1 cellular context compared by ENCODE assay signal in the genomic region with DNA sequence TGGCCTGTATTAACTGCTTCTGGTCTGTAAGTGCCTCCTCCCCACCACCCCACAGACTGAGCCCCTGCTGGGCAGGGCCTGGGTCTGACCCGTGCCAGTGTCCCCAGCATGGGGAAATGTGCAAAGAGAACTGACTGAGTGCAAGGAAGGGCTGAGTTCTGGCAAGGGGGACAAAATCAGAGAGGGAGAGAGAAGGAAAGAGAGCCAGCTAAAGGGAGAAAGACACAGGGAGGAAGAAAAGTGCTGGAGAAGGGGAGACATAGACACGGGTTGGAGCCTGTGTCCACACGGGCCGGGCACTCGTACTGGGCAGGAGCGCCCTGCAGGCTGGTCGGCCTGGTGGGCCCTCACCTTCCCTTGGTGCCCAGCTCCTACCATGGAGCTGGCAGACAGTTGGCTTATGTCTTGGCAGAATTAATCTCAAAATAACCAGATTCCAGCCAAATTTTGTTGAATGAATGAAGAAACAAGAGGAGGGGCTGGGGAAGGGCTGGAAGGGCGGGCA.
TF ChIP-seq lines count a peak whose summit lies in the region.

No MANE protein-coding gene starts in this region.

TF ChIP-seq in GM23338, 12 proteins besides CTCF, POLR2A, EP300 and RAD21:
- TF ChIP-seq ZNF331 (CRISPR knock-in tag; IDR thresholded peaks at IDR 0.05; ENCODE audit: low read depth) (no peak), EZH2 (IDR thresholded peaks at IDR 0.05; ENCODE audit: low read depth, unreplicated experiment) (no peak), EZH2phosphoT487 (IDR thresholded peaks at IDR 0.05; ENCODE audit: unreplicated experiment) (no peak), POLR2AphosphoS5 (IDR thresholded peaks at IDR 0.05; ENCODE audit: low read depth) (no peak), NANOG (IDR thresholded peaks at IDR 0.05; ENCODE audit: borderline replicate concordance) (no peak), ZNF114 (CRISPR knock-in tag; IDR thresholded peaks at IDR 0.05) (no peak), CREB1 (CRISPR knock-in tag; IDR thresholded peaks at IDR 0.05; ENCODE audit: low read depth) (no peak), JUNB (IDR thresholded peaks at IDR 0.05; ENCODE audit: unreplicated experiment) (no peak), STAT1 (IDR thresholded peaks at IDR 0.05; ENCODE audit: unreplicated experiment) (no peak)
- TF ChIP-seq, protein P1, sequence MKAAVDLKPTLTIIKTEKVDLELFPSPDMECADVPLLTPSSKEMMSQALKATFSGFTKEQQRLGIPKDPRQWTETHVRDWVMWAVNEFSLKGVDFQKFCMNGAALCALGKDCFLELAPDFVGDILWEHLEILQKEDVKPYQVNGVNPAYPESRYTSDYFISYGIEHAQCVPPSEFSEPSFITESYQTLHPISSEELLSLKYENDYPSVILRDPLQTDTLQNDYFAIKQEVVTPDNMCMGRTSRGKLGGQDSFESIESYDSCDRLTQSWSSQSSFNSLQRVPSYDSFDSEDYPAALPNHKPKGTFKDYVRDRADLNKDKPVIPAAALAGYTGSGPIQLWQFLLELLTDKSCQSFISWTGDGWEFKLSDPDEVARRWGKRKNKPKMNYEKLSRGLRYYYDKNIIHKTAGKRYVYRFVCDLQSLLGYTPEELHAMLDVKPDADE (IDR thresholded peaks at IDR 0.05) = no peak
- TF ChIP-seq, protein P2, sequence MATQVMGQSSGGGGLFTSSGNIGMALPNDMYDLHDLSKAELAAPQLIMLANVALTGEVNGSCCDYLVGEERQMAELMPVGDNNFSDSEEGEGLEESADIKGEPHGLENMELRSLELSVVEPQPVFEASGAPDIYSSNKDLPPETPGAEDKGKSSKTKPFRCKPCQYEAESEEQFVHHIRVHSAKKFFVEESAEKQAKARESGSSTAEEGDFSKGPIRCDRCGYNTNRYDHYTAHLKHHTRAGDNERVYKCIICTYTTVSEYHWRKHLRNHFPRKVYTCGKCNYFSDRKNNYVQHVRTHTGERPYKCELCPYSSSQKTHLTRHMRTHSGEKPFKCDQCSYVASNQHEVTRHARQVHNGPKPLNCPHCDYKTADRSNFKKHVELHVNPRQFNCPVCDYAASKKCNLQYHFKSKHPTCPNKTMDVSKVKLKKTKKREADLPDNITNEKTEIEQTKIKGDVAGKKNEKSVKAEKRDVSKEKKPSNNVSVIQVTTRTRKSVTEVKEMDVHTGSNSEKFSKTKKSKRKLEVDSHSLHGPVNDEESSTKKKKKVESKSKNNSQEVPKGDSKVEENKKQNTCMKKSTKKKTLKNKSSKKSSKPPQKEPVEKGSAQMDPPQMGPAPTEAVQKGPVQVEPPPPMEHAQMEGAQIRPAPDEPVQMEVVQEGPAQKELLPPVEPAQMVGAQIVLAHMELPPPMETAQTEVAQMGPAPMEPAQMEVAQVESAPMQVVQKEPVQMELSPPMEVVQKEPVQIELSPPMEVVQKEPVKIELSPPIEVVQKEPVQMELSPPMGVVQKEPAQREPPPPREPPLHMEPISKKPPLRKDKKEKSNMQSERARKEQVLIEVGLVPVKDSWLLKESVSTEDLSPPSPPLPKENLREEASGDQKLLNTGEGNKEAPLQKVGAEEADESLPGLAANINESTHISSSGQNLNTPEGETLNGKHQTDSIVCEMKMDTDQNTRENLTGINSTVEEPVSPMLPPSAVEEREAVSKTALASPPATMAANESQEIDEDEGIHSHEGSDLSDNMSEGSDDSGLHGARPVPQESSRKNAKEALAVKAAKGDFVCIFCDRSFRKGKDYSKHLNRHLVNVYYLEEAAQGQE (IDR thresholded peaks at IDR 0.05; ENCODE audit: unreplicated experiment) = no peak
- TF ChIP-seq, protein P3, sequence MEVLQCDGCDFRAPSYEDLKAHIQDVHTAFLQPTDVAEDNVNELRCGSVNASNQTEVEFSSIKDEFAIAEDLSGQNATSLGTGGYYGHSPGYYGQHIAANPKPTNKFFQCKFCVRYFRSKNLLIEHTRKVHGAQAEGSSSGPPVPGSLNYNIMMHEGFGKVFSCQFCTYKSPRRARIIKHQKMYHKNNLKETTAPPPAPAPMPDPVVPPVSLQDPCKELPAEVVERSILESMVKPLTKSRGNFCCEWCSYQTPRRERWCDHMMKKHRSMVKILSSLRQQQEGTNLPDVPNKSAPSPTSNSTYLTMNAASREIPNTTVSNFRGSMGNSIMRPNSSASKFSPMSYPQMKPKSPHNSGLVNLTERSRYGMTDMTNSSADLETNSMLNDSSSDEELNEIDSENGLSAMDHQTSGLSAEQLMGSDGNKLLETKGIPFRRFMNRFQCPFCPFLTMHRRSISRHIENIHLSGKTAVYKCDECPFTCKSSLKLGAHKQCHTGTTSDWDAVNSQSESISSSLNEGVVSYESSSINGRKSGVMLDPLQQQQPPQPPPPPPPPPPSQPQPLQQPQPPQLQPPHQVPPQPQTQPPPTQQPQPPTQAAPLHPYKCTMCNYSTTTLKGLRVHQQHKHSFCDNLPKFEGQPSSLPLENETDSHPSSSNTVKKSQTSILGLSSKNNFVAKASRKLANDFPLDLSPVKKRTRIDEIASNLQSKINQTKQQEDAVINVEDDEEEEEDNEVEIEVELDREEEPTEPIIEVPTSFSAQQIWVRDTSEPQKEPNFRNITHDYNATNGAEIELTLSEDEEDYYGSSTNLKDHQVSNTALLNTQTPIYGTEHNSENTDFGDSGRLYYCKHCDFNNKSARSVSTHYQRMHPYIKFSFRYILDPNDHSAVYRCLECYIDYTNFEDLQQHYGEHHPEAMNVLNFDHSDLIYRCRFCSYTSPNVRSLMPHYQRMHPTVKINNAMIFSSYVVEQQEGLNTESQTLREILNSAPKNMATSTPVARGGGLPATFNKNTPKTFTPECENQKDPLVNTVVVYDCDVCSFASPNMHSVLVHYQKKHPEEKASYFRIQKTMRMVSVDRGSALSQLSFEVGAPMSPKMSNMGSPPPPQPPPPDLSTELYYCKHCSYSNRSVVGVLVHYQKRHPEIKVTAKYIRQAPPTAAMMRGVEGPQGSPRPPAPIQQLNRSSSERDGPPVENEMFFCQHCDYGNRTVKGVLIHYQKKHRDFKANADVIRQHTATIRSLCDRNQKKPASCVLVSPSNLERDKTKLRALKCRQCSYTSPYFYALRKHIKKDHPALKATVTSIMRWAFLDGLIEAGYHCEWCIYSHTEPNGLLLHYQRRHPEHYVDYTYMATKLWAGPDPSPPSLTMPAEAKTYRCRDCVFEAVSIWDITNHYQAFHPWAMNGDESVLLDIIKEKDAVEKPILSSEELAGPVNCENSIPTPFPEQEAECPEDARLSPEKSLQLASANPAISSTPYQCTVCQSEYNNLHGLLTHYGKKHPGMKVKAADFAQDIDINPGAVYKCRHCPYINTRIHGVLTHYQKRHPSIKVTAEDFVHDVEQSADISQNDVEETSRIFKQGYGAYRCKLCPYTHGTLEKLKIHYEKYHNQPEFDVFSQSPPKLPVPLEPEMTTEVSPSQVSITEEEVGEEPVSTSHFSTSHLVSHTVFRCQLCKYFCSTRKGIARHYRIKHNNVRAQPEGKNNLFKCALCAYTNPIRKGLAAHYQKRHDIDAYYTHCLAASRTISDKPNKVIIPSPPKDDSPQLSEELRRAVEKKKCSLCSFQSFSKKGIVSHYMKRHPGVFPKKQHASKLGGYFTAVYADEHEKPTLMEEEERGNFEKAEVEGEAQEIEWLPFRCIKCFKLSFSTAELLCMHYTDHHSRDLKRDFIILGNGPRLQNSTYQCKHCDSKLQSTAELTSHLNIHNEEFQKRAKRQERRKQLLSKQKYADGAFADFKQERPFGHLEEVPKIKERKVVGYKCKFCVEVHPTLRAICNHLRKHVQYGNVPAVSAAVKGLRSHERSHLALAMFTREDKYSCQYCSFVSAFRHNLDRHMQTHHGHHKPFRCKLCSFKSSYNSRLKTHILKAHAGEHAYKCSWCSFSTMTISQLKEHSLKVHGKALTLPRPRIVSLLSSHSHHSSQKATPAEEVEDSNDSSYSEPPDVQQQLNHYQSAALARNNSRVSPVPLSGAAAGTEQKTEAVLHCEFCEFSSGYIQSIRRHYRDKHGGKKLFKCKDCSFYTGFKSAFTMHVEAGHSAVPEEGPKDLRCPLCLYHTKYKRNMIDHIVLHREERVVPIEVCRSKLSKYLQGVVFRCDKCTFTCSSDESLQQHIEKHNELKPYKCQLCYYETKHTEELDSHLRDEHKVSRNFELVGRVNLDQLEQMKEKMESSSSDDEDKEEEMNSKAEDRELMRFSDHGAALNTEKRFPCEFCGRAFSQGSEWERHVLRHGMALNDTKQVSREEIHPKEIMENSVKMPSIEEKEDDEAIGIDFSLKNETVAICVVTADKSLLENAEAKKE (CRISPR knock-in tag; IDR thresholded peaks at IDR 0.05) = no peak
